In genomic region chr21:34967509-34968289, GRCh38 we compare ENCODE assay signal across 10 cellular contexts.
DNase-seq lines count a peak whose midpoint lies in the region; TF ChIP-seq lines count a peak whose summit lies in the region.
"Had no signal": no experiment of that assay in that cellular context is flagged by ENCODE, and none has a peak within 500 bp of the region (broad histone marks: within the 10 kb centered on the region; RNA-seq: fewer than 3 reads in every experiment).

No MANE protein-coding gene starts in this region.

- no peak overlapping the region for H3K4me3 ChIP-seq in Caco-2 (ENCODE audit: low read depth, low read length)
- H3K4me3 ChIP-seq: colonic mucosa, sigmoid colon had no signal

- no peaks in the 10 kb centered on the region for H3K36me3 ChIP-seq in Caco-2 (ENCODE audit: control insufficient read depth, insufficient read depth, low read length)
- H3K36me3 ChIP-seq: colonic mucosa, sigmoid colon had no signal

- no peaks in the 10 kb centered on the region for H3K36me3 Mint-ChIP-seq in mesothelial cell of epicardium
- H3K36me3 Mint-ChIP-seq in Caco-2 (ENCODE audit: insufficient read depth, unreplicated experiment), result no peaks in the 10 kb centered on the region

- POLR2A ChIA-PET in Caco-2 (lab: Charles Lee), result no interaction called here

- H3K27me3 ChIP-seq in Caco-2 (replicated peaks; ENCODE audit: control insufficient read depth, insufficient read depth, low read length), result no peaks in the 10 kb centered on the region
- H3K27me3 ChIP-seq: colonic mucosa, sigmoid colon had no signal

- no peak for TF ChIP-seq CTCF in mesothelial cell of epicardium (IDR thresholded peaks at IDR 0.05; ENCODE audit: unreplicated experiment)
- TF ChIP-seq CTCF in Caco-2 (IDR thresholded peaks at IDR 0.05; ENCODE audit: insufficient read depth in 1 of 2, low read depth in 1 of 2, low read length in 1 of 2, severe bottlenecking in 1 of 2, unreplicated experiment in 1 of 2), result no peak

- H3K9me3 ChIP-seq in Caco-2, result no peaks in the 10 kb centered on the region
- H3K9me3 ChIP-seq: colonic mucosa, sigmoid colon had no signal

- H3K4me1 Mint-ChIP-seq in mesothelial cell of epicardium (peaks cover 30% of the 10 kb centered on the region), Caco-2 (ENCODE audit: low read depth, unreplicated experiment) (no peaks in the 10 kb centered on the region)

- intact Hi-C loops in head of caudate nucleus (cut with DNase I) (no loop called here), Caco-2 (cut with micrococcal nuclease; ENCODE audit: unreplicated experiment) (no loop called here)

- H3K4me3 Mint-ChIP-seq in mesothelial cell of epicardium (no peak overlapping the region), Caco-2 (ENCODE audit: unreplicated experiment) (no peak overlapping the region)

- BruUV-seq in Caco-2 (replicated peaks; lab: Mats Ljungman, UMichigan), result no TSS peak

- CTCF ChIA-PET in Caco-2 (lab: Charles Lee), result interaction anchor here (0.6 kb wide), 1 partner anchor 28 kb away, joined by 5 read pairs; no protein-coding TSS in a partner anchor

- H3K4me1 ChIP-seq in Caco-2, result no peaks in the 10 kb centered on the region
- H3K4me1 ChIP-seq: colonic mucosa, sigmoid colon had no signal

- DNase-seq in COLO829 (ENCODE audit: low spot score), result peak; percentile 28
- peak; percentile 58 for DNase-seq in HT-29 (ENCODE audit: low spot score)
- DNase-seq in activated T-cell treated with anti-CD3 and anti-CD28 coated beads, Interleukin-2, amount 50 U/mL, for 48 hours, result peak; percentile 62 to 70
- DNase-seq in mesothelial cell of epicardium (ENCODE audit: low spot score in 2 of 2, unreplicated experiment in 2 of 2), result no peak
- no peak for DNase-seq in HK-2 (ENCODE audit: unreplicated experiment)
- no peak for DNase-seq in NCI-H146 (lab: John Stamatoyannopoulos, UW)
- DNase-seq in head of caudate nucleus, result no peak
- no peak for DNase-seq in Caco-2
- DNase-seq: colonic mucosa, sigmoid colon had no signal

- peaks cover 5% of the 10 kb centered on the region for H3K27me3 Mint-ChIP-seq in mesothelial cell of epicardium (ENCODE audit: low read depth)
- H3K27me3 Mint-ChIP-seq in Caco-2 (ENCODE audit: insufficient read depth, unreplicated experiment), result no peaks in the 10 kb centered on the region

- peak overlapping the region; percentile 64 for H3K27ac Mint-ChIP-seq in mesothelial cell of epicardium
- H3K27ac Mint-ChIP-seq in Caco-2 (ENCODE audit: unreplicated experiment), result no peak overlapping the region

- no peaks in the 10 kb centered on the region for H3K9me3 Mint-ChIP-seq in mesothelial cell of epicardium
- H3K9me3 Mint-ChIP-seq in Caco-2 (ENCODE audit: unreplicated experiment), result no peaks in the 10 kb centered on the region

Comparison
In these comparisons a context has a peak if more than half of its experiments do, and no peak if none do; other contexts are left out.
1. DNase-seq: peak in COLO829 (single experiment), HT-29 (single experiment) and activated T-cell treated with anti-CD3 and anti-CD28 coated beads, Interleukin-2, amount 50 U/mL, for 48 hours (2 of 2); none in mesothelial cell of epicardium (0 of 2), HK-2 (single experiment), NCI-H146 (single experiment), head of caudate nucleus (0 of 42) and Caco-2 (0 of 2).